In the genomic region with DNA sequence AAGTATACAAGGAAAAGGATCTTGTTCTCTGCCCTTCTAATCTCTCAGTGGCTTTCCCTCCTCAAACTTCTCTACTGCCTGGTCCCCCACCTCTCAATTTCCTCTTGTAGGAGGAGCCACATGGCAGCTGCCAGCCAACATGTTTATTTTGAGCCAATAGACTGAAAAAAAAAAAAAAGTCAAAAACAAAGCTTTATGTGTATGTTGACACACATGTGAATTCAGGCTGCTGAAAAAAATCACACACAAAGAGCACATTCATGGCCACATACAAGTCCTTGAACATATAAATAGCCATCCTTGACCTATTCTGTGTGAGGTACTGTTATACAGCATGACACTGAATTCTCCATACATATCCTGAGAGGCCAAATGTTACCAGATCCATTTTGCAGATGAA, we compare ENCODE assay signal across 17 cellular contexts. TPM values are rescaled to one million over a fixed set of nuclear protein-coding genes. Genes with fewer than 3 reads are reported as not detected.
A peak's percentile ranks its signal among the peaks of the same experiment; 100 is the strongest.
DNase-seq lines count a peak whose midpoint lies in the region; ATAC-seq, FAIRE-seq and TF ChIP-seq lines count a peak whose summit lies in the region.
"Had no signal": no experiment of that assay in that cellular context is flagged by ENCODE, and none has a peak within 500 bp of the region (broad histone marks: within the 10 kb centered on the region; RNA-seq: fewer than 3 reads in every experiment).

No MANE protein-coding gene starts in this region.

- TF ChIP-seq EP300 in A549 (IDR thresholded peaks at IDR 0.05) (no peak), H1 (IDR thresholded peaks at IDR 0.05; ENCODE audit: borderline replicate concordance in 1 of 2, low read depth in 2 of 2, low read length in 2 of 2) (no peak)

- peaks cover 86% of the 10 kb centered on the region for H3K4me1 Mint-ChIP-seq in nephron progenitor cell

- H2AK5ac ChIP-seq in H1 (ENCODE audit: low read depth, low read length) = no peak overlapping the region

- no peak overlapping the region for H2BK12ac ChIP-seq in H1 (ENCODE audit: low read depth, low read length)

- H4K20me1 ChIP-seq in Loucy (ENCODE audit: insufficient read depth, low read length, poor library complexity, severe bottlenecking) = no peaks in the 10 kb centered on the region
- peaks cover 3 to 10% of the 10 kb centered on the region in 2 experiments for H4K20me1 ChIP-seq in H1 (replicated peaks in 1 of 2; ENCODE audit: control insufficient read depth in 1 of 2, insufficient read depth in 2 of 2, low read length in 2 of 2)

- H3K9me3 ChIP-seq in A549 (no peaks in the 10 kb centered on the region), Loucy (ENCODE audit: insufficient read depth, low read depth, low read length) (no peaks in the 10 kb centered on the region), H1 (ENCODE audit: insufficient read depth in 2 of 2, low read depth in 1 of 2, low read length in 1 of 2) (no peaks in the 10 kb centered on the region)

- no peak for ATAC-seq in A549
- ATAC-seq in GM18870 (IDR thresholded peaks at IDR 0.05; ENCODE audit: unreplicated experiment) = no peak

- no peaks in the 10 kb centered on the region for H3K27me3 Mint-ChIP-seq in nephron progenitor cell (ENCODE audit: low read depth, poor library complexity)

- H4K91ac ChIP-seq in H1 (replicated peaks; ENCODE audit: insufficient read length, low read length) = no peak overlapping the region

- no peak overlapping the region for H2BK15ac ChIP-seq in H1 (ENCODE audit: low read length)

- H3K27ac ChIP-seq in A549 (peak overlapping the region in 1 of 2 experiments; percentile 76; a peak in 3 of 6 replicates), H1 (ENCODE audit: low read depth, low read length) (no peak overlapping the region)
- H3K27ac ChIP-seq: RWPE1 had no signal

- H3K4me3 ChIP-seq in A549 = no peak overlapping the region
- peak overlapping the region; percentile 95 for H3K4me3 ChIP-seq in Loucy (ENCODE audit: low read length, poor library complexity, severe bottlenecking)
- no peak overlapping the region for H3K4me3 ChIP-seq in H1 (ENCODE audit: extremely low read depth in 1 of 4, insufficient read depth in 2 of 4, low read depth in 3 of 4, low read length in 4 of 4)

- no peak overlapping the region for H3K18ac ChIP-seq in H1 (ENCODE audit: extremely low read depth, low read length)

- DNase-seq in A549 (ENCODE audit: low read depth in 1 of 2, low spot score in 1 of 2) (no peak), H1 (ENCODE audit: low read depth in 1 of 2, low spot score in 2 of 2) (no peak), nephron progenitor cell (no peak), NCI-H1092 (lab: John Stamatoyannopoulos, UW) (no peak), NCI-H69 (lab: John Stamatoyannopoulos, UW) (no peak), DMS79 (lab: John Stamatoyannopoulos, UW) (no peak)
- DNase-seq: activated T-cell treated with anti-CD3 and anti-CD28 coated beads for 4 hours; central memory CD4-positive, alpha-beta T cell; GDM1; head of caudate nucleus; NCI-H2029 treated with DMSO at 0.1 percent for 48 hours; substantia nigra had no signal

- POLR2A ChIA-PET in A549 (lab: Yijun Ruan, JAX) = no interaction called here
- POLR2A ChIA-PET in H1 (lab: Charles Lee; ENCODE audit: partially characterized antibody) = interaction anchor here (1.0 kb wide), 1 partner anchor 57 kb away, joined by 3 read pairs; no protein-coding TSS in a partner anchor

- H3K23me2 ChIP-seq in H1 (ENCODE audit: low read depth, low read length) = peaks cover 8% of the 10 kb centered on the region; the same call in 1 of the 2 replicates

- peaks cover 5% of the 10 kb centered on the region; the same call in 1 of the 2 replicates for H3F3A ChIP-seq in Loucy (ENCODE audit: low read depth)

- TF ChIP-seq POLR2A in A549 (IDR thresholded peaks at IDR 0.05; ENCODE audit: low read length) (no peak), H1 (IDR thresholded peaks at IDR 0.05; ENCODE audit: control extremely low read depth in 1 of 2, low read depth in 2 of 2, low read length in 2 of 2) (no peak)

- H3K4me1 ChIP-seq in A549 (peaks cover 40% of the 10 kb centered on the region), Loucy (ENCODE audit: insufficient read depth, low read length, poor library complexity, severe bottlenecking) (peaks cover 69% of the 10 kb centered on the region), H1 (replicated peaks in 1 of 4; ENCODE audit: control insufficient read depth in 3 of 4, insufficient read depth in 4 of 4, low read length in 3 of 4) (peaks cover 2 to 13% (median 4%) of the 10 kb centered on the region in 4 experiments; a peak in 6 of 7 replicates)

- FAIRE-seq in A549 (lab: Jason Lieb, UNC) (no peak), H1 (lab: Jason Lieb, UNC) (no peak)
- FAIRE-seq: islet of Langerhans had no signal

- H3K9me3 Mint-ChIP-seq in nephron progenitor cell = no peaks in the 10 kb centered on the region

- H3K56ac ChIP-seq in H1 (replicated peaks; ENCODE audit: insufficient read length, low read depth, low read length) = no peak overlapping the region

- H4K5ac ChIP-seq in H1 (ENCODE audit: insufficient read length, low read depth, low read length) = no peak overlapping the region

- H3K9ac ChIP-seq in Loucy (ENCODE audit: low read depth, low read length, poor library complexity, severe bottlenecking) = peak overlapping the region; percentile 54
- H3K9ac ChIP-seq in H1 (replicated peaks in 1 of 4; ENCODE audit: extremely low read depth in 1 of 4, low read depth in 3 of 4, low read length in 3 of 4) = no peak overlapping the region

- no peak for TF ChIP-seq CTCF in A549 (IDR thresholded peaks at IDR 0.05)
- no peak for TF ChIP-seq CTCF in Loucy (conservative IDR thresholded peaks at IDR 0.05; ENCODE audit: low read length)
- TF ChIP-seq CTCF in H1 (IDR thresholded peaks at IDR 0.05; ENCODE audit: control extremely low read depth in 1 of 3, insufficient read depth in 1 of 3, low read depth in 1 of 3, low read length in 3 of 3) = no peak
- no peak for TF ChIP-seq CTCF in nephron progenitor cell (IDR thresholded peaks at IDR 0.05)

- H3K79me1 ChIP-seq in H1 (ENCODE audit: low read depth, low read length) = peaks cover 12% of the 10 kb centered on the region

- peaks cover 11% of the 10 kb centered on the region for H3K36me3 Mint-ChIP-seq in nephron progenitor cell (ENCODE audit: low read depth)
- H3K36me3 Mint-ChIP-seq: activated naive CD8-positive, alpha-beta T cell had no signal

- peak overlapping the region; percentile 9; the same call in 1 of the 2 replicates for H2BK20ac ChIP-seq in H1 (ENCODE audit: low read length)

- H4K8ac ChIP-seq in H1 (ENCODE audit: extremely low read depth, insufficient read depth, low read length) = no peak overlapping the region

- H3K23ac ChIP-seq in H1 (ENCODE audit: insufficient read length) = no peak overlapping the region

- CTCF ChIA-PET in A549 (lab: Yijun Ruan, JAX) = interaction anchor here (0.8 to 8.5 kb wide), 8 partner anchors 18 to 219 kb away, joined by 3 to 116 read pairs (median 4); no protein-coding TSS in a partner anchor
- CTCF ChIA-PET in H1 (lab: Charles Lee; ENCODE audit: partially characterized antibody) = interaction anchor here (0.6 to 7.2 kb wide), 12 partner anchors 9 to 335 kb away, joined by 3 to 54 read pairs (median 3); no protein-coding TSS in a partner anchor

- H3K9me2 ChIP-seq in Loucy (replicated peaks; ENCODE audit: low read depth, low read length) = no peaks in the 10 kb centered on the region

- H3K4me2 ChIP-seq in A549 = peak overlapping the region; percentile 84
- H3K4me2 ChIP-seq in Loucy (ENCODE audit: low read depth, low read length, poor library complexity, severe bottlenecking) = peak overlapping the region; percentile 78
- H3K4me2 ChIP-seq in H1 (ENCODE audit: insufficient read depth in 1 of 2, low read depth in 2 of 2, low read length in 2 of 2) = no peak overlapping the region; a peak in 1 of 4 replicates

- no peak overlapping the region for H2BK120ac ChIP-seq in H1 (replicated peaks; ENCODE audit: low read depth, low read length)

- H2AFZ ChIP-seq in Loucy (ENCODE audit: low read length) (no peak overlapping the region), H1 (ENCODE audit: low read length) (no peak overlapping the region)

- no peak for TF ChIP-seq RAD21 in A549 (conservative IDR thresholded peaks at IDR 0.05 in 1 of 2, IDR thresholded peaks at IDR 0.05 in 1 of 2)
- no peak for TF ChIP-seq RAD21 in H1 (IDR thresholded peaks at IDR 0.05 in 1 of 2, conservative IDR thresholded peaks at IDR 0.05 in 1 of 2; ENCODE audit: low read depth in 2 of 2, low read length in 2 of 2)

- H3K79me2 ChIP-seq in Loucy (ENCODE audit: insufficient read depth, low read length) = peaks cover 84% of the 10 kb centered on the region
- peaks cover 26 to 78% of the 10 kb centered on the region in 2 experiments for H3K79me2 ChIP-seq in H1 (ENCODE audit: control insufficient read depth in 1 of 2, insufficient read depth in 2 of 2, low read length in 2 of 2)

- H2BK5ac ChIP-seq in H1 (ENCODE audit: low read depth, low read length) = no peak overlapping the region

- peak overlapping the region; percentile 37 for H3K27ac Mint-ChIP-seq in nephron progenitor cell
- H3K27ac Mint-ChIP-seq: activated naive CD8-positive, alpha-beta T cell had no signal

- H3K14ac ChIP-seq in H1 (ENCODE audit: insufficient read length) = no peak overlapping the region

- no peak overlapping the region for H3K4ac ChIP-seq in H1 (replicated peaks; ENCODE audit: insufficient read length, low read depth, low read length)

- H3K36me3 ChIP-seq in Loucy (ENCODE audit: insufficient read depth, low read length) (no peaks in the 10 kb centered on the region), H1 (ENCODE audit: control insufficient read depth in 2 of 4, insufficient read depth in 4 of 4, low read length in 3 of 4) (no peaks in the 10 kb centered on the region)

- peak overlapping the region; percentile 97 for H3K4me3 Mint-ChIP-seq in nephron progenitor cell
- H3K4me3 Mint-ChIP-seq: activated naive CD8-positive, alpha-beta T cell had no signal

- H3K27me3 ChIP-seq in Loucy (ENCODE audit: insufficient read depth, low read length, poor library complexity, severe bottlenecking) = no peaks in the 10 kb centered on the region
- no peaks in the 10 kb centered on the region for H3K27me3 ChIP-seq in H1 (replicated peaks in 1 of 4; ENCODE audit: control insufficient read depth in 3 of 4, extremely low read depth in 1 of 4, insufficient read depth in 3 of 4, low read length in 3 of 4)

RNA-seq across cellular contexts. Expression of a gene that starts 3.7 kb away (rescaled TPM):
- 9.9 and 10.0 TPM in 2 replicates for polyA plus RNA-seq in A549 (2011; rRNA removed)
- 5.7 and 7.5 TPM in 2 replicates for polyA plus RNA-seq in A549 (2012; cell fraction: cytosol; rRNA removed)
- 9.2 and 11.5 TPM in 2 replicates for polyA plus RNA-seq in A549 (2012; cell fraction: nucleus; rRNA removed)
- polyA plus RNA-seq in A549 (2017; fragmentation: RNase III; extraction: RNeasy Plus Mini Kit Qiagen cat#74134 plus additional on column Dnase treatment) = 9.2 to 13.0 TPM (median 10.3 TPM) in 3 replicates
- 30.7 and 38.9 TPM in 2 replicates for polyA minus RNA-seq in A549 (2011; rRNA and poly(A)+ RNA removed)
- total RNA-seq in H1 (2021; fragmentation: NEBNext Ultra II Directional; extraction: Animal tissue kit (Norgen Biotek cat#: 25700)) = 77.4 and 93.6 TPM in 2 replicates
- 14.4 and 19.8 TPM in 2 replicates for polyA plus RNA-seq in H1 (2011; rRNA removed)
- polyA plus RNA-seq in H1 (2011; cell fraction: cytosol; rRNA removed) = 15.5 TPM
- polyA plus RNA-seq in H1 (2011; cell fraction: nucleus; rRNA removed) = 38.0 TPM
- polyA plus RNA-seq in H1 (2012, experiment 1 of 2) = 11.9 to 20.9 TPM (median 16.0 TPM) in 4 replicates
- polyA plus RNA-seq in H1 (2012, experiment 2 of 2) = 2.1 TPM
- 22.6 TPM for polyA plus RNA-seq in H1 (2013, experiment 1 of 2)
- polyA plus RNA-seq in H1 (2013, experiment 2 of 2) = 21.4 TPM
- polyA minus RNA-seq in H1 (2011; rRNA and poly(A)+ RNA removed) = 76.1 and 85.9 TPM in 2 replicates
- polyA minus RNA-seq in H1 (2011; cell fraction: cytosol; rRNA and poly(A)+ RNA removed) = 44.8 TPM
- 80.0 TPM for polyA minus RNA-seq in H1 (2011; cell fraction: nucleus; rRNA and poly(A)+ RNA removed)

RNA-seq across cellular contexts. Expression of a gene that starts 55.2 kb away (rescaled TPM):
- polyA plus RNA-seq in A549 (2011; rRNA removed) (57.7 and 70.6 TPM in 2 replicates), A549 (2017; fragmentation: RNase III; extraction: RNeasy Plus Mini Kit Qiagen cat#74134 plus additional on column Dnase treatment) (53.0 to 56.0 TPM (median 53.5 TPM) in 3 replicates), H1 (2011; rRNA removed) (10.0 and 13.7 TPM in 2 replicates)
- polyA plus RNA-seq in A549 (2012; cell fraction: cytosol; rRNA removed) = 12.9 and 14.1 TPM in 2 replicates
- polyA plus RNA-seq in A549 (2012; cell fraction: nucleus; rRNA removed) = 23.3 and 27.1 TPM in 2 replicates
- 22.2 and 23.0 TPM in 2 replicates for polyA minus RNA-seq in A549 (2011; rRNA and poly(A)+ RNA removed)
- 170 and 175 TPM in 2 replicates for total RNA-seq in H1 (2021; fragmentation: NEBNext Ultra II Directional; extraction: Animal tissue kit (Norgen Biotek cat#: 25700))
- polyA plus RNA-seq in H1 (2011; cell fraction: cytosol; rRNA removed) = 38.2 TPM
- polyA plus RNA-seq in H1 (2011; cell fraction: nucleus; rRNA removed) = 41.1 TPM
- 71.6 to 132 TPM (median 92.6 TPM) in 4 replicates for polyA plus RNA-seq in H1 (2012, experiment 1 of 2)
- 4.1 TPM for polyA plus RNA-seq in H1 (2012, experiment 2 of 2)
- polyA plus RNA-seq in H1 (2013, experiment 1 of 2) = 79.3 TPM
- polyA plus RNA-seq in H1 (2013, experiment 2 of 2) = 70.9 TPM
- 41.5 and 53.5 TPM in 2 replicates for polyA minus RNA-seq in H1 (2011; rRNA and poly(A)+ RNA removed)
- 43.7 TPM for polyA minus RNA-seq in H1 (2011; cell fraction: cytosol; rRNA and poly(A)+ RNA removed)
- polyA minus RNA-seq in H1 (2011; cell fraction: nucleus; rRNA and poly(A)+ RNA removed) = 82.6 TPM

Comparison
In these comparisons a context has a peak if more than half of its experiments do, and no peak if none do; other contexts are left out.
1. H3K4me2 ChIP-seq: peak in A549 (single experiment) and Loucy (single experiment); none in H1 (0 of 2).